Comparison of ENCODE assay signal across 2 cellular contexts in the genomic region with DNA sequence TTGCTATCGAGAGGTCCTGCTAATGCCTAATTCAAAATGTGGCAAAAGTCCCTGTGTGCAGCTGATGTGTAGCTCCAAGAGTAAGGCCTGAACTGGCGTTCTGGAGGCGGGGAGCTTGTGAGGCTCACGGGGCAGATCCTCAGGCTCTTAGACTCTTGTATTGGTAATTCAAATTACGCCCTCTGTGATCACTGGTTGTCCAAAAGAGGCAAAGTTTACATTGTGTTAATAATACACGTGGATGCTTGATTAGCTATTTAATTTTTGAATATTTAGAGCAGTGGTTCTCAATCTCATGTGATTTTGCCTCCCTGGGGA.
TF ChIP-seq lines count a peak whose summit lies in the region.

No MANE protein-coding gene starts in this region.

TF ChIP-seq in GM23338, 12 proteins besides CTCF, POLR2A, EP300 and RAD21 (continues in another document):
- TF ChIP-seq, protein P1, sequence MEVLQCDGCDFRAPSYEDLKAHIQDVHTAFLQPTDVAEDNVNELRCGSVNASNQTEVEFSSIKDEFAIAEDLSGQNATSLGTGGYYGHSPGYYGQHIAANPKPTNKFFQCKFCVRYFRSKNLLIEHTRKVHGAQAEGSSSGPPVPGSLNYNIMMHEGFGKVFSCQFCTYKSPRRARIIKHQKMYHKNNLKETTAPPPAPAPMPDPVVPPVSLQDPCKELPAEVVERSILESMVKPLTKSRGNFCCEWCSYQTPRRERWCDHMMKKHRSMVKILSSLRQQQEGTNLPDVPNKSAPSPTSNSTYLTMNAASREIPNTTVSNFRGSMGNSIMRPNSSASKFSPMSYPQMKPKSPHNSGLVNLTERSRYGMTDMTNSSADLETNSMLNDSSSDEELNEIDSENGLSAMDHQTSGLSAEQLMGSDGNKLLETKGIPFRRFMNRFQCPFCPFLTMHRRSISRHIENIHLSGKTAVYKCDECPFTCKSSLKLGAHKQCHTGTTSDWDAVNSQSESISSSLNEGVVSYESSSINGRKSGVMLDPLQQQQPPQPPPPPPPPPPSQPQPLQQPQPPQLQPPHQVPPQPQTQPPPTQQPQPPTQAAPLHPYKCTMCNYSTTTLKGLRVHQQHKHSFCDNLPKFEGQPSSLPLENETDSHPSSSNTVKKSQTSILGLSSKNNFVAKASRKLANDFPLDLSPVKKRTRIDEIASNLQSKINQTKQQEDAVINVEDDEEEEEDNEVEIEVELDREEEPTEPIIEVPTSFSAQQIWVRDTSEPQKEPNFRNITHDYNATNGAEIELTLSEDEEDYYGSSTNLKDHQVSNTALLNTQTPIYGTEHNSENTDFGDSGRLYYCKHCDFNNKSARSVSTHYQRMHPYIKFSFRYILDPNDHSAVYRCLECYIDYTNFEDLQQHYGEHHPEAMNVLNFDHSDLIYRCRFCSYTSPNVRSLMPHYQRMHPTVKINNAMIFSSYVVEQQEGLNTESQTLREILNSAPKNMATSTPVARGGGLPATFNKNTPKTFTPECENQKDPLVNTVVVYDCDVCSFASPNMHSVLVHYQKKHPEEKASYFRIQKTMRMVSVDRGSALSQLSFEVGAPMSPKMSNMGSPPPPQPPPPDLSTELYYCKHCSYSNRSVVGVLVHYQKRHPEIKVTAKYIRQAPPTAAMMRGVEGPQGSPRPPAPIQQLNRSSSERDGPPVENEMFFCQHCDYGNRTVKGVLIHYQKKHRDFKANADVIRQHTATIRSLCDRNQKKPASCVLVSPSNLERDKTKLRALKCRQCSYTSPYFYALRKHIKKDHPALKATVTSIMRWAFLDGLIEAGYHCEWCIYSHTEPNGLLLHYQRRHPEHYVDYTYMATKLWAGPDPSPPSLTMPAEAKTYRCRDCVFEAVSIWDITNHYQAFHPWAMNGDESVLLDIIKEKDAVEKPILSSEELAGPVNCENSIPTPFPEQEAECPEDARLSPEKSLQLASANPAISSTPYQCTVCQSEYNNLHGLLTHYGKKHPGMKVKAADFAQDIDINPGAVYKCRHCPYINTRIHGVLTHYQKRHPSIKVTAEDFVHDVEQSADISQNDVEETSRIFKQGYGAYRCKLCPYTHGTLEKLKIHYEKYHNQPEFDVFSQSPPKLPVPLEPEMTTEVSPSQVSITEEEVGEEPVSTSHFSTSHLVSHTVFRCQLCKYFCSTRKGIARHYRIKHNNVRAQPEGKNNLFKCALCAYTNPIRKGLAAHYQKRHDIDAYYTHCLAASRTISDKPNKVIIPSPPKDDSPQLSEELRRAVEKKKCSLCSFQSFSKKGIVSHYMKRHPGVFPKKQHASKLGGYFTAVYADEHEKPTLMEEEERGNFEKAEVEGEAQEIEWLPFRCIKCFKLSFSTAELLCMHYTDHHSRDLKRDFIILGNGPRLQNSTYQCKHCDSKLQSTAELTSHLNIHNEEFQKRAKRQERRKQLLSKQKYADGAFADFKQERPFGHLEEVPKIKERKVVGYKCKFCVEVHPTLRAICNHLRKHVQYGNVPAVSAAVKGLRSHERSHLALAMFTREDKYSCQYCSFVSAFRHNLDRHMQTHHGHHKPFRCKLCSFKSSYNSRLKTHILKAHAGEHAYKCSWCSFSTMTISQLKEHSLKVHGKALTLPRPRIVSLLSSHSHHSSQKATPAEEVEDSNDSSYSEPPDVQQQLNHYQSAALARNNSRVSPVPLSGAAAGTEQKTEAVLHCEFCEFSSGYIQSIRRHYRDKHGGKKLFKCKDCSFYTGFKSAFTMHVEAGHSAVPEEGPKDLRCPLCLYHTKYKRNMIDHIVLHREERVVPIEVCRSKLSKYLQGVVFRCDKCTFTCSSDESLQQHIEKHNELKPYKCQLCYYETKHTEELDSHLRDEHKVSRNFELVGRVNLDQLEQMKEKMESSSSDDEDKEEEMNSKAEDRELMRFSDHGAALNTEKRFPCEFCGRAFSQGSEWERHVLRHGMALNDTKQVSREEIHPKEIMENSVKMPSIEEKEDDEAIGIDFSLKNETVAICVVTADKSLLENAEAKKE (CRISPR knock-in tag; IDR thresholded peaks at IDR 0.05): no peak
- TF ChIP-seq CREB1 (CRISPR knock-in tag; IDR thresholded peaks at IDR 0.05; ENCODE audit: low read depth): no peak
- no peak for TF ChIP-seq ZNF331 (CRISPR knock-in tag; IDR thresholded peaks at IDR 0.05; ENCODE audit: low read depth)
- TF ChIP-seq POLR2AphosphoS5 (IDR thresholded peaks at IDR 0.05; ENCODE audit: low read depth): no peak
- TF ChIP-seq, protein P2, sequence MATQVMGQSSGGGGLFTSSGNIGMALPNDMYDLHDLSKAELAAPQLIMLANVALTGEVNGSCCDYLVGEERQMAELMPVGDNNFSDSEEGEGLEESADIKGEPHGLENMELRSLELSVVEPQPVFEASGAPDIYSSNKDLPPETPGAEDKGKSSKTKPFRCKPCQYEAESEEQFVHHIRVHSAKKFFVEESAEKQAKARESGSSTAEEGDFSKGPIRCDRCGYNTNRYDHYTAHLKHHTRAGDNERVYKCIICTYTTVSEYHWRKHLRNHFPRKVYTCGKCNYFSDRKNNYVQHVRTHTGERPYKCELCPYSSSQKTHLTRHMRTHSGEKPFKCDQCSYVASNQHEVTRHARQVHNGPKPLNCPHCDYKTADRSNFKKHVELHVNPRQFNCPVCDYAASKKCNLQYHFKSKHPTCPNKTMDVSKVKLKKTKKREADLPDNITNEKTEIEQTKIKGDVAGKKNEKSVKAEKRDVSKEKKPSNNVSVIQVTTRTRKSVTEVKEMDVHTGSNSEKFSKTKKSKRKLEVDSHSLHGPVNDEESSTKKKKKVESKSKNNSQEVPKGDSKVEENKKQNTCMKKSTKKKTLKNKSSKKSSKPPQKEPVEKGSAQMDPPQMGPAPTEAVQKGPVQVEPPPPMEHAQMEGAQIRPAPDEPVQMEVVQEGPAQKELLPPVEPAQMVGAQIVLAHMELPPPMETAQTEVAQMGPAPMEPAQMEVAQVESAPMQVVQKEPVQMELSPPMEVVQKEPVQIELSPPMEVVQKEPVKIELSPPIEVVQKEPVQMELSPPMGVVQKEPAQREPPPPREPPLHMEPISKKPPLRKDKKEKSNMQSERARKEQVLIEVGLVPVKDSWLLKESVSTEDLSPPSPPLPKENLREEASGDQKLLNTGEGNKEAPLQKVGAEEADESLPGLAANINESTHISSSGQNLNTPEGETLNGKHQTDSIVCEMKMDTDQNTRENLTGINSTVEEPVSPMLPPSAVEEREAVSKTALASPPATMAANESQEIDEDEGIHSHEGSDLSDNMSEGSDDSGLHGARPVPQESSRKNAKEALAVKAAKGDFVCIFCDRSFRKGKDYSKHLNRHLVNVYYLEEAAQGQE (IDR thresholded peaks at IDR 0.05; ENCODE audit: unreplicated experiment): no peak
- no peak for TF ChIP-seq EZH2 (IDR thresholded peaks at IDR 0.05; ENCODE audit: low read depth, unreplicated experiment)
- TF ChIP-seq STAT1 (IDR thresholded peaks at IDR 0.05; ENCODE audit: unreplicated experiment): no peak
- TF ChIP-seq JUNB (IDR thresholded peaks at IDR 0.05; ENCODE audit: unreplicated experiment): no peak
- TF ChIP-seq ZNF114 (CRISPR knock-in tag; IDR thresholded peaks at IDR 0.05): no peak
- TF ChIP-seq NANOG (IDR thresholded peaks at IDR 0.05; ENCODE audit: borderline replicate concordance): no peak
- TF ChIP-seq, protein P3, sequence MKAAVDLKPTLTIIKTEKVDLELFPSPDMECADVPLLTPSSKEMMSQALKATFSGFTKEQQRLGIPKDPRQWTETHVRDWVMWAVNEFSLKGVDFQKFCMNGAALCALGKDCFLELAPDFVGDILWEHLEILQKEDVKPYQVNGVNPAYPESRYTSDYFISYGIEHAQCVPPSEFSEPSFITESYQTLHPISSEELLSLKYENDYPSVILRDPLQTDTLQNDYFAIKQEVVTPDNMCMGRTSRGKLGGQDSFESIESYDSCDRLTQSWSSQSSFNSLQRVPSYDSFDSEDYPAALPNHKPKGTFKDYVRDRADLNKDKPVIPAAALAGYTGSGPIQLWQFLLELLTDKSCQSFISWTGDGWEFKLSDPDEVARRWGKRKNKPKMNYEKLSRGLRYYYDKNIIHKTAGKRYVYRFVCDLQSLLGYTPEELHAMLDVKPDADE (IDR thresholded peaks at IDR 0.05): no peak

TF ChIP-seq in K562, 482 proteins besides CTCF, POLR2A, EP300 and RAD21:
- TF ChIP-seq, protein P4, sequence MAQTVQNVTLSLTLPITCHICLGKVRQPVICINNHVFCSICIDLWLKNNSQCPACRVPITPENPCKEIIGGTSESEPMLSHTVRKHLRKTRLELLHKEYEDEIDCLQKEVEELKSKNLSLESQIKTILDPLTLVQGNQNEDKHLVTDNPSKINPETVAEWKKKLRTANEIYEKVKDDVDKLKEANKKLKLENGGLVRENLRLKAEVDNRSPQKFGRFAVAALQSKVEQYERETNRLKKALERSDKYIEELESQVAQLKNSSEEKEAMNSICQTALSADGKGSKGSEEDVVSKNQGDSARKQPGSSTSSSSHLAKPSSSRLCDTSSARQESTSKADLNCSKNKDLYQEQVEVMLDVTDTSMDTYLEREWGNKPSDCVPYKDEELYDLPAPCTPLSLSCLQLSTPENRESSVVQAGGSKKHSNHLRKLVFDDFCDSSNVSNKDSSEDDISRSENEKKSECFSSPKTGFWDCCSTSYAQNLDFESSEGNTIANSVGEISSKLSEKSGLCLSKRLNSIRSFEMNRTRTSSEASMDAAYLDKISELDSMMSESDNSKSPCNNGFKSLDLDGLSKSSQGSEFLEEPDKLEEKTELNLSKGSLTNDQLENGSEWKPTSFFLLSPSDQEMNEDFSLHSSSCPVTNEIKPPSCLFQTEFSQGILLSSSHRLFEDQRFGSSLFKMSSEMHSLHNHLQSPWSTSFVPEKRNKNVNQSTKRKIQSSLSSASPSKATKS (CRISPR knock-in tag; IDR thresholded peaks at IDR 0.05): no peak
- TF ChIP-seq ZNF436 (CRISPR knock-in tag; IDR thresholded peaks at IDR 0.05): no peak
- TF ChIP-seq SNIP1 (IDR thresholded peaks at IDR 0.05; ENCODE audit: low read depth): no peak
- TF ChIP-seq PYGO2 (tag; IDR thresholded peaks at IDR 0.05): no peak
